In genomic region chr20:12969071-12969669, GRCh38 we compare ENCODE assay signal across 23 cellular contexts.
"Had no signal": no experiment of that assay in that cellular context is flagged by ENCODE, and none has a peak within 500 bp of the region (broad histone marks: within the 10 kb centered on the region; RNA-seq: fewer than 3 reads in every experiment).

No MANE protein-coding gene starts in this region.

- H3K36me3 Mint-ChIP-seq: activated CD4-positive, alpha-beta memory T cell treated with anti-CD3 and anti-CD28 coated beads for 36 hours; activated CD8-positive, alpha-beta memory T cell treated with anti-CD3 and anti-CD28 coated beads, Interleukin-2, amount 10 ng/mL, durations not matched to agents 7 days and 5 days; activated naive CD8-positive, alpha-beta T cell treated with anti-CD3 and anti-CD28 coated beads, Interleukin-2, amount 10 ng/mL, durations not matched to agents 7 days and 5 days; naive B cell had no signal

- H3K27me3 ChIP-seq: brain microvascular endothelial cell, gastroesophageal sphincter, heart right ventricle, left lung, ovary, suprapubic skin, upper lobe of left lung had no signal

- H3K36me3 ChIP-seq: brain microvascular endothelial cell, gastroesophageal sphincter, heart right ventricle, left lung, ovary, suprapubic skin, upper lobe of left lung had no signal

- H3K4me1 Mint-ChIP-seq: activated CD8-positive, alpha-beta memory T cell treated with anti-CD3 and anti-CD28 coated beads, Interleukin-2, amount 10 ng/mL, durations not matched to agents 7 days and 5 days; activated naive CD8-positive, alpha-beta T cell treated with anti-CD3 and anti-CD28 coated beads, Interleukin-2, amount 10 ng/mL, durations not matched to agents 7 days and 5 days; naive B cell; stimulated activated naive CD8-positive, alpha-beta T cell treated with anti-CD3 and anti-CD28 coated beads, Interleukin-15, amount 100 ng/mL, for 72 hours had no signal

- H3K4me1 ChIP-seq: heart right ventricle, left lung, psoas muscle, suprapubic skin, upper lobe of left lung had no signal

- H3K4me3 Mint-ChIP-seq: activated CD4-positive, alpha-beta memory T cell treated with anti-CD3 and anti-CD28 coated beads for 36 hours; activated CD4-positive, alpha-beta T cell treated with anti-CD3 and anti-CD28 coated beads for 36 hours; activated CD8-positive, alpha-beta memory T cell treated with anti-CD3 and anti-CD28 coated beads, Interleukin-2, amount 10 ng/mL, durations not matched to agents 7 days and 5 days; activated naive CD8-positive, alpha-beta T cell treated with anti-CD3 and anti-CD28 coated beads, Interleukin-2, amount 10 ng/mL, durations not matched to agents 7 days and 5 days; naive B cell; stimulated activated naive CD8-positive, alpha-beta T cell treated with anti-CD3 and anti-CD28 coated beads, Interleukin-15, amount 100 ng/mL, for 72 hours; WTC11 had no signal

- H3K9me3 Mint-ChIP-seq: naive B cell; stimulated activated naive CD8-positive, alpha-beta T cell treated with anti-CD3 and anti-CD28 coated beads, Interleukin-15, amount 100 ng/mL, for 72 hours had no signal

- H3K27me3 Mint-ChIP-seq: activated CD4-positive, alpha-beta T cell treated with anti-CD3 and anti-CD28 coated beads for 36 hours; activated CD8-positive, alpha-beta memory T cell treated with anti-CD3 and anti-CD28 coated beads, Interleukin-2, amount 10 ng/mL, durations not matched to agents 7 days and 5 days had no signal

- DNase-seq: activated CD4-positive, alpha-beta memory T cell treated with anti-CD3 and anti-CD28 coated beads for 36 hours; activated CD4-positive, alpha-beta T cell treated with anti-CD3 and anti-CD28 coated beads for 36 hours; activated CD8-positive, alpha-beta memory T cell treated with anti-CD3 and anti-CD28 coated beads, Interleukin-2, amount 10 ng/mL, durations not matched to agents 7 days and 5 days; activated naive CD4-positive, alpha-beta T cell treated with Interleukin-2 at 50 U/mL for 16 hours; activated naive CD8-positive, alpha-beta T cell treated with anti-CD3 and anti-CD28 coated beads, Interleukin-2, amount 10 ng/mL, durations not matched to agents 7 days and 5 days; brain microvascular endothelial cell; erythroblast; heart right ventricle; left lung; mucosa of descending colon; naive B cell; ovary; psoas muscle; right cardiac atrium; small intestine; stimulated activated CD4-positive, alpha-beta T cell treated with anti-CD3 and anti-CD28 coated beads, Interleukin-15, amount 100 ng/mL, for 24 hours; stimulated activated CD4-positive, alpha-beta T cell treated with anti-CD3 and anti-CD28 coated beads, Interleukin-2, amount 100 ng/mL, for 48 hours; stimulated activated naive CD8-positive, alpha-beta T cell treated with anti-CD3 and anti-CD28 coated beads, Interleukin-15, amount 100 ng/mL, for 72 hours; upper lobe of left lung had no signal

- H3K9me3 ChIP-seq: gastroesophageal sphincter, heart right ventricle, left lung, mucosa of descending colon, ovary, psoas muscle, suprapubic skin, upper lobe of left lung had no signal

- H3K4me3 ChIP-seq: coronary artery, gastroesophageal sphincter, heart right ventricle, left lung, mucosa of descending colon, ovary, psoas muscle, suprapubic skin, upper lobe of left lung had no signal

- H3K27ac ChIP-seq: brain microvascular endothelial cell, coronary artery, gastroesophageal sphincter, heart right ventricle, left lung, ovary, psoas muscle, suprapubic skin, upper lobe of left lung had no signal

- H3K27ac Mint-ChIP-seq: activated CD4-positive, alpha-beta memory T cell treated with anti-CD3 and anti-CD28 coated beads for 36 hours; activated CD4-positive, alpha-beta T cell treated with anti-CD3 and anti-CD28 coated beads for 36 hours; activated CD8-positive, alpha-beta memory T cell treated with anti-CD3 and anti-CD28 coated beads, Interleukin-2, amount 10 ng/mL, durations not matched to agents 7 days and 5 days; activated naive CD8-positive, alpha-beta T cell treated with anti-CD3 and anti-CD28 coated beads, Interleukin-2, amount 10 ng/mL, durations not matched to agents 7 days and 5 days; naive B cell; stimulated activated naive CD8-positive, alpha-beta T cell treated with anti-CD3 and anti-CD28 coated beads, Interleukin-15, amount 100 ng/mL, for 72 hours; WTC11 had no signal
